1 cellular context compared by ENCODE assay signal in the genomic region with DNA sequence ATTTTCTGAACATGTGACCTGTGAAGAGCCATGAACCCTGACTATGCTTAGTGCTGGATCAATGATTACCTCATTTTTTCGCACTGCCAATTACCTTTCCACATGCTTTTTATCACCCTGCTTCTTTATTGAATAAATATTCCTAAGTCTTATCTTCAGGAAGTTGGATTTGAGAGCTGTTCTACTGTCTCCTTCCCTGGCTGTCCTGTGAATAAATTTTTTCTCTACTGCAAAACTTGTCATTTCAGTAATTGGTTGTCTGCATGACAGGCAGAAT.
TF ChIP-seq lines count a peak whose summit lies in the region.

No MANE protein-coding gene starts in this region.

TF ChIP-seq in K562, 482 proteins besides CTCF, POLR2A, EP300 and RAD21 (continued from another document):
- TF ChIP-seq, protein P1, sequence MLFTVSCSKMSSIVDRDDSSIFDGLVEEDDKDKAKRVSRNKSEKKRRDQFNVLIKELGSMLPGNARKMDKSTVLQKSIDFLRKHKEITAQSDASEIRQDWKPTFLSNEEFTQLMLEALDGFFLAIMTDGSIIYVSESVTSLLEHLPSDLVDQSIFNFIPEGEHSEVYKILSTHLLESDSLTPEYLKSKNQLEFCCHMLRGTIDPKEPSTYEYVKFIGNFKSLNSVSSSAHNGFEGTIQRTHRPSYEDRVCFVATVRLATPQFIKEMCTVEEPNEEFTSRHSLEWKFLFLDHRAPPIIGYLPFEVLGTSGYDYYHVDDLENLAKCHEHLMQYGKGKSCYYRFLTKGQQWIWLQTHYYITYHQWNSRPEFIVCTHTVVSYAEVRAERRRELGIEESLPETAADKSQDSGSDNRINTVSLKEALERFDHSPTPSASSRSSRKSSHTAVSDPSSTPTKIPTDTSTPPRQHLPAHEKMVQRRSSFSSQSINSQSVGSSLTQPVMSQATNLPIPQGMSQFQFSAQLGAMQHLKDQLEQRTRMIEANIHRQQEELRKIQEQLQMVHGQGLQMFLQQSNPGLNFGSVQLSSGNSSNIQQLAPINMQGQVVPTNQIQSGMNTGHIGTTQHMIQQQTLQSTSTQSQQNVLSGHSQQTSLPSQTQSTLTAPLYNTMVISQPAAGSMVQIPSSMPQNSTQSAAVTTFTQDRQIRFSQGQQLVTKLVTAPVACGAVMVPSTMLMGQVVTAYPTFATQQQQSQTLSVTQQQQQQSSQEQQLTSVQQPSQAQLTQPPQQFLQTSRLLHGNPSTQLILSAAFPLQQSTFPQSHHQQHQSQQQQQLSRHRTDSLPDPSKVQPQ (CRISPR knock-in tag; IDR thresholded peaks at IDR 0.05; ENCODE audit: borderline replicate concordance) = no peak
- TF ChIP-seq, protein P2, sequence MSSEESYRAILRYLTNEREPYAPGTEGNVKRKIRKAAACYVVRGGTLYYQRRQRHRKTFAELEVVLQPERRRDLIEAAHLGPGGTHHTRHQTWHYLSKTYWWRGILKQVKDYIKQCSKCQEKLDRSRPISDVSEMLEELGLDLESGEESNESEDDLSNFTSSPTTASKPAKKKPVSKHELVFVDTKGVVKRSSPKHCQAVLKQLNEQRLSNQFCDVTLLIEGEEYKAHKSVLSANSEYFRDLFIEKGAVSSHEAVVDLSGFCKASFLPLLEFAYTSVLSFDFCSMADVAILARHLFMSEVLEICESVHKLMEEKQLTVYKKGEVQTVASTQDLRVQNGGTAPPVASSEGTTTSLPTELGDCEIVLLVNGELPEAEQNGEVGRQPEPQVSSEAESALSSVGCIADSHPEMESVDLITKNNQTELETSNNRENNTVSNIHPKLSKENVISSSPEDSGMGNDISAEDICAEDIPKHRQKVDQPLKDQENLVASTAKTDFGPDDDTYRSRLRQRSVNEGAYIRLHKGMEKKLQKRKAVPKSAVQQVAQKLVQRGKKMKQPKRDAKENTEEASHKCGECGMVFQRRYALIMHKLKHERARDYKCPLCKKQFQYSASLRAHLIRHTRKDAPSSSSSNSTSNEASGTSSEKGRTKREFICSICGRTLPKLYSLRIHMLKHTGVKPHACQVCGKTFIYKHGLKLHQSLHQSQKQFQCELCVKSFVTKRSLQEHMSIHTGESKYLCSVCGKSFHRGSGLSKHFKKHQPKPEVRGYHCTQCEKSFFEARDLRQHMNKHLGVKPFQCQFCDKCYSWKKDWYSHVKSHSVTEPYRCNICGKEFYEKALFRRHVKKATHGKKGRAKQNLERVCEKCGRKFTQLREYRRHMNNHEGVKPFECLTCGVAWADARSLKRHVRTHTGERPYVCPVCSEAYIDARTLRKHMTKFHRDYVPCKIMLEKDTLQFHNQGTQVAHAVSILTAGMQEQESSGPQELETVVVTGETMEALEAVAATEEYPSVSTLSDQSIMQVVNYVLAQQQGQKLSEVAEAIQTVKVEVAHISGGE (CRISPR knock-in tag; IDR thresholded peaks at IDR 0.05) = no peak
- TF ChIP-seq L3MBTL2 (IDR thresholded peaks at IDR 0.05) = peak; percentile 35; the same call in 1 of the 2 replicates
